9 cellular contexts compared by ENCODE assay signal in genomic region chr1:51926171-51926812, GRCh38. TPM values are rescaled to one million over a fixed set of nuclear protein-coding genes. Genes with fewer than 3 reads are reported as not detected.
DNase-seq lines count a peak whose midpoint lies in the region; ATAC-seq and TF ChIP-seq lines count a peak whose summit lies in the region.
"Had no signal": no experiment of that assay in that cellular context is flagged by ENCODE, and none has a peak within 500 bp of the region (broad histone marks: within the 10 kb centered on the region; RNA-seq: fewer than 3 reads in every experiment).

No MANE protein-coding gene starts in this region.

- H3K4me3 Mint-ChIP-seq in activated CD8-positive, alpha-beta T cell treated with anti-CD3 and anti-CD28 coated beads for 36 hours, result no peak overlapping the region

- no peak for TF ChIP-seq CTCF in activated CD8-positive, alpha-beta T cell treated with anti-CD3 and anti-CD28 coated beads for 36 hours (IDR thresholded peaks at IDR 0.05)

- no peaks in the 10 kb centered on the region for H3K36me3 Mint-ChIP-seq in activated CD8-positive, alpha-beta T cell treated with anti-CD3 and anti-CD28 coated beads for 36 hours (ENCODE audit: low read depth)

- H3K27ac Mint-ChIP-seq in activated CD8-positive, alpha-beta T cell treated with anti-CD3 and anti-CD28 coated beads for 36 hours, result no peak overlapping the region

- peaks cover 3% of the 10 kb centered on the region for H3K27me3 Mint-ChIP-seq in activated CD8-positive, alpha-beta T cell treated with anti-CD3 and anti-CD28 coated beads for 36 hours

- POLR2A ChIA-PET in activated CD8-positive, alpha-beta T cell treated with anti-CD3 and anti-CD28 coated beads for 36 hours (lab: Charles Lee), result no interaction called here

- no peaks in the 10 kb centered on the region for H3K9me3 Mint-ChIP-seq in activated CD8-positive, alpha-beta T cell treated with anti-CD3 and anti-CD28 coated beads for 36 hours

- ATAC-seq in activated CD8-positive, alpha-beta T cell treated with anti-CD3 and anti-CD28 coated beads for 36 hours, result no peak
- ATAC-seq in GM19351 (IDR thresholded peaks at IDR 0.05; ENCODE audit: unreplicated experiment), result no peak
- no peak for ATAC-seq in HG03280 (IDR thresholded peaks at IDR 0.05; ENCODE audit: unreplicated experiment)
- ATAC-seq in HG02981 (IDR thresholded peaks at IDR 0.05; ENCODE audit: unreplicated experiment), result no peak
- ATAC-seq: left colon had no signal

- no peaks in the 10 kb centered on the region for H3K4me1 Mint-ChIP-seq in activated CD8-positive, alpha-beta T cell treated with anti-CD3 and anti-CD28 coated beads for 36 hours (ENCODE audit: low read depth)

- DNase-seq in EH (ENCODE audit: low read depth) (peak; percentile 70), HS-27A (ENCODE audit: low read depth) (peak; percentile 74), iris pigment epithelial cell (ENCODE audit: low read depth) (peak; percentile 66), cerebellar nuclear complex (lab: John Stamatoyannopoulos, UW) (no peak)
- peak; percentile 18 for DNase-seq in activated CD8-positive, alpha-beta T cell treated with anti-CD3 and anti-CD28 coated beads for 36 hours
- DNase-seq: left colon had no signal

- CTCF ChIA-PET in activated CD8-positive, alpha-beta T cell treated with anti-CD3 and anti-CD28 coated beads for 36 hours (lab: Charles Lee), result interaction anchor here (1.3 to 1.5 kb wide), 5 partner anchors 13 to 371 kb away, joined by 3 to 5 read pairs (median 4); no protein-coding TSS in a partner anchor

- intact Hi-C loops in activated CD8-positive, alpha-beta T cell treated with anti-CD3 and anti-CD28 coated beads for 36 hours (cut with micrococcal nuclease), result no loop called here

RNA-seq across cellular contexts. Expression of gene NRDC, which starts 47.8 kb away (rescaled TPM):
- 100 to 1,000 TPM; 119 to 124 TPM for total RNA-seq in activated CD8-positive, alpha-beta T cell treated with anti-CD3 and anti-CD28 coated beads for 36 hours

Comparison
In these comparisons a context has a peak if more than half of its experiments do, and no peak if none do; other contexts are left out.
1. DNase-seq: peak in EH (single experiment), HS-27A (single experiment), activated CD8-positive, alpha-beta T cell treated with anti-CD3 and anti-CD28 coated beads for 36 hours (single experiment) and iris pigment epithelial cell (single experiment); none in cerebellar nuclear complex (0 of 2).